ENCODE assay signal across 1 cellular context in the genomic region with DNA sequence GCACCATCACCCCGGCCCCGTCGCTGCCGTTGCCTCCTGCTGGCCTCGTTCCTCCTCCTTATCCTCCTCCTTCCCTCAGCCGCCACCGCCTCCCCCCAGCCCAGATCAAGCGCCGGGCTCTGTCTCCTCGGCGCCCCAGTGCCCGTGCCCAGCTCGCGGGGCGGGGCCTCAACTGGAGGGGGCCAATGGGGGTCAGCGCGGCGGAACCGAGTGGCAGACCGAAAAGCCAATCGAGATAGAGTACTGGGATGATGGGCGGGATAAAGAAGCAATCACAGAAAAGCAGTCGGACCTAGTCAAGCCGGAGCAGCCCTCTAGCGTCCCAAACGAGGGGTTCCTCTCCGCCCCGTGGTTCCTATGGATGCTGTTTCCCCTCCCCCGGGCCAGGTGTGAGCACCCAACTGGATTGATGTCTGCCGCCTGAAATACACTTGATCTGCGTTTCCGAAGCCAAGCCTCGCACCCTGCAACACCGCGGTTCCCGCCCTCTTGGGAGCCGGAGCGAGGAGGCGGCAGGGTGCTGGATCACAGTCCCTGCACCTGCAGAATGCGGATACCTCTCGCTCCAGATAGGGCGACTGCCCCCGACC.
A peak's percentile ranks its signal among the peaks of the same experiment; 100 is the strongest.
TF ChIP-seq lines count a peak whose summit lies in the region.

FRMD5 (minus strand) TSS at position 121 of the 590 bp plus-strand sequence.

TF ChIP-seq in HEK293, 187 proteins besides CTCF, POLR2A, EP300 and RAD21 (continued from another document):
- TF ChIP-seq ZNF398 (tag by site-specific recombination; IDR thresholded peaks at IDR 0.05): peak; percentile 58
